In genomic region chr16:54286330-54287017, GRCh38 we compare ENCODE assay signal across 8 cellular contexts. TPM values are rescaled to one million over a fixed set of nuclear protein-coding genes. Genes with fewer than 3 reads are reported as not detected.
DNase-seq lines count a peak whose midpoint lies in the region; ATAC-seq lines count a peak whose summit lies in the region.

IRX3 (minus strand) TSS chr16:54286787; CDS start chr16:54286050, 737 bp downstream.

- H2AFZ ChIP-seq in trophoblast cell (ENCODE audit: insufficient read depth, low read length, poor library complexity) = no peak within 1 kb of the TSS

- H3K27me3 Mint-ChIP-seq in stimulated activated naive CD8-positive, alpha-beta T cell treated with anti-CD3 and anti-CD28 coated beads, Interleukin-15, Interleukin-2, amounts not matched to agents 100 ng/mL and 50 ng/mL, for 24 hours = peaks cover 71% of the 10 kb centered on the region
- peaks cover 31% of the 10 kb centered on the region for H3K27me3 Mint-ChIP-seq in activated naive CD8-positive, alpha-beta T cell

- H3K27ac Mint-ChIP-seq in stimulated activated naive CD8-positive, alpha-beta T cell treated with anti-CD3 and anti-CD28 coated beads, Interleukin-15, Interleukin-2, amounts not matched to agents 100 ng/mL and 50 ng/mL, for 24 hours = peak within 1 kb of the TSS; percentile 13
- H3K27ac Mint-ChIP-seq in activated naive CD8-positive, alpha-beta T cell = no peak within 1 kb of the TSS

- H3K27ac ChIP-seq in trophoblast cell (ENCODE audit: low read depth, low read length) = no peak within 1 kb of the TSS

- no peak within 1 kb of the TSS for H2BK120ac ChIP-seq in trophoblast cell (ENCODE audit: insufficient read depth, low read length, poor library complexity)

- H3K36me3 Mint-ChIP-seq in stimulated activated naive CD8-positive, alpha-beta T cell treated with anti-CD3 and anti-CD28 coated beads, Interleukin-15, Interleukin-2, amounts not matched to agents 100 ng/mL and 50 ng/mL, for 24 hours (ENCODE audit: low read depth) = no peaks in the 10 kb centered on the region
- no peaks in the 10 kb centered on the region for H3K36me3 Mint-ChIP-seq in activated naive CD8-positive, alpha-beta T cell

- no peak within 1 kb of the TSS for H4K12ac ChIP-seq in trophoblast cell (ENCODE audit: low read depth, low read length)

- H2BK5ac ChIP-seq in trophoblast cell (ENCODE audit: low read depth, low read length, poor library complexity) = no peak within 1 kb of the TSS

- no peaks in the 10 kb centered on the region for H3K9me3 Mint-ChIP-seq in stimulated activated naive CD8-positive, alpha-beta T cell treated with anti-CD3 and anti-CD28 coated beads, Interleukin-15, Interleukin-2, amounts not matched to agents 100 ng/mL and 50 ng/mL, for 24 hours
- H3K9me3 Mint-ChIP-seq in activated naive CD8-positive, alpha-beta T cell (ENCODE audit: low read depth) = no peaks in the 10 kb centered on the region

- no peak within 1 kb of the TSS for H2BK12ac ChIP-seq in trophoblast cell (ENCODE audit: low read length)

- no peak within 1 kb of the TSS for H4K91ac ChIP-seq in trophoblast cell (ENCODE audit: low read depth, low read length)

- no peak within 1 kb of the TSS for H3K4ac ChIP-seq in trophoblast cell (ENCODE audit: low read depth, low read length)

- H3K36me3 ChIP-seq in trophoblast cell (ENCODE audit: control insufficient read depth in 1 of 2, insufficient read depth in 2 of 2, low read length in 2 of 2) = no peaks in the 10 kb centered on the region

- H4K8ac ChIP-seq in trophoblast cell (ENCODE audit: low read depth, low read length) = no peak within 1 kb of the TSS

- peaks cover 11 to 26% of the 10 kb centered on the region in 2 experiments for H3K4me1 ChIP-seq in trophoblast cell (ENCODE audit: control insufficient read depth in 1 of 2, insufficient read depth in 2 of 2, low read length in 2 of 2)

- H3K9ac ChIP-seq in trophoblast cell (ENCODE audit: low read length) = no peak within 1 kb of the TSS

- no peak within 1 kb of the TSS for H2AK5ac ChIP-seq in trophoblast cell (ENCODE audit: low read length)

- no peaks in the 10 kb centered on the region for H3K79me2 ChIP-seq in trophoblast cell (ENCODE audit: control insufficient read depth, insufficient read depth, low read length, poor library complexity)

- H3K4me3 Mint-ChIP-seq in stimulated activated naive CD8-positive, alpha-beta T cell treated with anti-CD3 and anti-CD28 coated beads, Interleukin-15, Interleukin-2, amounts not matched to agents 100 ng/mL and 50 ng/mL, for 24 hours = peak within 1 kb of the TSS; percentile 64
- H3K4me3 Mint-ChIP-seq in activated naive CD8-positive, alpha-beta T cell = peak within 1 kb of the TSS; percentile 74

- H3K4me1 Mint-ChIP-seq in stimulated activated naive CD8-positive, alpha-beta T cell treated with anti-CD3 and anti-CD28 coated beads, Interleukin-15, Interleukin-2, amounts not matched to agents 100 ng/mL and 50 ng/mL, for 24 hours (ENCODE audit: low read depth) = peaks cover 30% of the 10 kb centered on the region
- H3K4me1 Mint-ChIP-seq in activated naive CD8-positive, alpha-beta T cell (ENCODE audit: low read depth) = peaks cover 39% of the 10 kb centered on the region

- no peaks in the 10 kb centered on the region for H3K79me1 ChIP-seq in trophoblast cell (ENCODE audit: low read length)

- no peak within 1 kb of the TSS for H3K14ac ChIP-seq in trophoblast cell (ENCODE audit: low read length)

- H3K9me3 ChIP-seq in trophoblast cell (ENCODE audit: insufficient read depth, low read depth, low read length) = peaks cover 6% of the 10 kb centered on the region

- H3K27me3 ChIP-seq in trophoblast cell (ENCODE audit: insufficient read depth, low read length) = peaks cover 95% of the 10 kb centered on the region

- intact Hi-C loops in cardiac septum (cut with DNase I) = loop anchor here (2.0 to 10.0 kb wide), 9 partner anchors 94 to 1088 kb away; no protein-coding TSS in a partner anchor

- peak within 1 kb of the TSS; percentile 60 for H3K4me3 ChIP-seq in trophoblast cell (ENCODE audit: low read depth, low read length)

- ATAC-seq in stimulated activated naive CD8-positive, alpha-beta T cell treated with anti-CD3 and anti-CD28 coated beads, Interleukin-15, Interleukin-2, amounts not matched to agents 100 U/mL and 50 U/mL, for 24 hours = no peak
- ATAC-seq in GM21786 (IDR thresholded peaks at IDR 0.05; ENCODE audit: unreplicated experiment) = no peak
- no peak for ATAC-seq in HG03097 (IDR thresholded peaks at IDR 0.05; ENCODE audit: low FRiP score, unreplicated experiment)

- no peak within 1 kb of the TSS for H3K23ac ChIP-seq in trophoblast cell (ENCODE audit: low read length)

- H3K18ac ChIP-seq in trophoblast cell (ENCODE audit: low read length) = no peak within 1 kb of the TSS

- no peak for DNase-seq in stimulated activated naive CD8-positive, alpha-beta T cell treated with anti-CD3 and anti-CD28 coated beads, Interleukin-15, Interleukin-2, amounts not matched to agents 100 U/mL and 50 U/mL, for 24 hours
- DNase-seq in NCI-H2227 treated with DMSO at 0.1 percent for 48 hours (lab: John Stamatoyannopoulos, UW) = peak; percentile 67
- peak; percentile 93 for DNase-seq in cardiac septum (ENCODE audit: low spot score)
- DNase-seq in trophoblast cell = peak in 1 of 2 donors; percentile 15

- H3K4me2 ChIP-seq in trophoblast cell (ENCODE audit: low read length) = peak within 1 kb of the TSS; percentile 64

- WGBS in trophoblast cell (ENCODE audit: extremely low coverage, insufficient coverage, insufficient read length) = no CpG with 5 or more reads among the region's 62 CpGs

RNA-seq across cellular contexts. Expression of gene IRX3, which starts in this region (rescaled TPM):
- 70.2 TPM for total RNA-seq in cardiac septum
- polyA plus RNA-seq in trophoblast cell (2013) = 4.3 and 4.7 TPM in 2 replicates
